ENCODE assay signal across 8 cellular contexts in genomic region chr9:101028346-101029299, GRCh38. TPM values are rescaled to one million over a fixed set of nuclear protein-coding genes. Genes with fewer than 3 reads are reported as not detected.
DNase-seq lines count a peak whose midpoint lies in the region; ATAC-seq and TF ChIP-seq lines count a peak whose summit lies in the region.
"Had no signal": no experiment of that assay in that cellular context is flagged by ENCODE, and none has a peak within 500 bp of the region (broad histone marks: within the 10 kb centered on the region; RNA-seq: fewer than 3 reads in every experiment).

Gene PLPPR1, plus strand, starts transcription at chr9:101028727.

- peak within 1 kb of the TSS in 2 of 10 donors; percentile 35 to 67 for H3K4me3 Mint-ChIP-seq in naive thymus-derived CD4-positive, alpha-beta T cell

- H3K4me1 Mint-ChIP-seq in naive thymus-derived CD4-positive, alpha-beta T cell = no peaks in the 10 kb centered on the region

- peaks cover 41 to 65% (median 56%) of the 10 kb centered on the region in 5 donors for H3K27me3 Mint-ChIP-seq in naive thymus-derived CD4-positive, alpha-beta T cell

- no peak within 1 kb of the TSS for H3K27ac ChIP-seq in naive thymus-derived CD4-positive, alpha-beta T cell (ENCODE audit: low read depth, low read length)

- DNase-seq in NCI-H526 (lab: John Stamatoyannopoulos, UW) = peak; percentile 86 to 92
- DNase-seq in choroid plexus epithelial cell (ENCODE audit: low read depth) = peak; percentile 38
- peak; percentile 92 for DNase-seq in left lobe of liver (ENCODE audit: low spot score)
- peak; percentile 88 for DNase-seq in superior temporal gyrus (ENCODE audit: extremely low spot score)
- no peak for DNase-seq in naive thymus-derived CD4-positive, alpha-beta T cell
- DNase-seq in activated effector memory CD4-positive, alpha-beta T cell treated with Interleukin-2 at 50 U/mL for 16 hours = no peak

- peak within 1 kb of the TSS; percentile 56 for H3K4me3 ChIP-seq in choroid plexus epithelial cell (ENCODE audit: low read depth, low read length)
- H3K4me3 ChIP-seq in naive thymus-derived CD4-positive, alpha-beta T cell (ENCODE audit: low read length) = no peak within 1 kb of the TSS

- CTCF ChIA-PET in naive thymus-derived CD4-positive, alpha-beta T cell (lab: Charles Lee) = no interaction called here

- no peak within 1 kb of the TSS for H3K27ac Mint-ChIP-seq in naive thymus-derived CD4-positive, alpha-beta T cell

- no peaks in the 10 kb centered on the region for H3K9me3 ChIP-seq in naive thymus-derived CD4-positive, alpha-beta T cell (ENCODE audit: control insufficient read depth in 2 of 3, low read length in 3 of 3)

- TF ChIP-seq CTCF in choroid plexus epithelial cell (conservative IDR thresholded peaks at IDR 0.05; ENCODE audit: low read depth, low read length) = no peak

- peaks cover 0 to 14% (median 0%) of the 10 kb centered on the region in 5 donors for H3K36me3 Mint-ChIP-seq in naive thymus-derived CD4-positive, alpha-beta T cell

- H3K4me1 ChIP-seq in naive thymus-derived CD4-positive, alpha-beta T cell (ENCODE audit: control insufficient read depth in 2 of 2, insufficient read depth in 2 of 2, low read length in 2 of 2) = no peaks in the 10 kb centered on the region

- intact Hi-C loops in naive thymus-derived CD4-positive, alpha-beta T cell (cut with micrococcal nuclease) = no loop called here

- ATAC-seq in HG02759 (IDR thresholded peaks at IDR 0.05; ENCODE audit: unreplicated experiment) (peak; percentile 42), left lobe of liver (peak; percentile 92)
- no peak for ATAC-seq in naive thymus-derived CD4-positive, alpha-beta T cell

- peaks cover 0 to 6% of the 10 kb centered on the region in 2 donors for H3K27me3 ChIP-seq in naive thymus-derived CD4-positive, alpha-beta T cell (ENCODE audit: control insufficient read depth in 2 of 2, insufficient read depth in 2 of 2, low read length in 2 of 2)

- POLR2A ChIA-PET in naive thymus-derived CD4-positive, alpha-beta T cell (lab: Charles Lee) = no interaction called here

- peaks cover 0 to 13% (median 2%) of the 10 kb centered on the region in 11 donors for H3K9me3 Mint-ChIP-seq in naive thymus-derived CD4-positive, alpha-beta T cell

- H3K36me3 ChIP-seq in naive thymus-derived CD4-positive, alpha-beta T cell (ENCODE audit: control insufficient read depth in 2 of 3, insufficient read depth in 3 of 3, low read length in 3 of 3) = no peaks in the 10 kb centered on the region

RNA-seq across cellular contexts. Expression of gene PLPPR1, which starts in this region (rescaled TPM):
- total RNA-seq in left lobe of liver = 1.2 TPM
- total RNA-seq in naive thymus-derived CD4-positive, alpha-beta T cell = not detected
- polyA plus RNA-seq in naive thymus-derived CD4-positive, alpha-beta T cell = not detected
- total RNA-seq: T-helper 1 cell treated with Interleukin-12 subunit alpha and Interleukin-12 subunit beta and Interleukin-4 antibody, amounts not matched to agents 30 ng/mL and 1 ng/mL, for 36 hours had no signal

Comparison
In these comparisons a context has a peak if more than half of its experiments do, and no peak if none do; other contexts are left out.
1. DNase-seq: peak in NCI-H526 (2 of 2), choroid plexus epithelial cell (single experiment), left lobe of liver (single experiment) and superior temporal gyrus (single experiment); none in naive thymus-derived CD4-positive, alpha-beta T cell (0 of 9) and activated effector memory CD4-positive, alpha-beta T cell treated with Interleukin-2 at 50 U/mL for 16 hours (single experiment).